13 cellular contexts compared by ENCODE assay signal in the genomic region with DNA sequence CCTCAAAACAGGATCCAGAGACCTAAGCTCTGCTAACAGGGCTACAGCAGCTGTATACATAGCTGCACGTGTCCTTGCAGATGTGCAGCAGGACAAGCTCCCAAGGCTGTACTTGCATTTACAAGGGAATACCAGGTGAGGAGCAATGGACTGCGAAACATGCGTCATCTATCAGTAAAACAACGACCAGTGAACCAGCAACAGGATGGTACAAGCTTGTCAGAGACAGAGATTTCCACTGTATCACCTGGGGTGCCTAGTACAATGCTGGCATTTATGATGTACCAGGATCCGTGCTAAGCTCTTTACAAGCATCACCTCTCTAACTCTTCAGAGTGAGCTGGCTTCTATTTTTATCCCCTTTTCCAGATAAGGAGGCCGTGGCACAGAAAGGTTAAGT.
DNase-seq lines count a peak whose midpoint lies in the region; ATAC-seq lines count a peak whose summit lies in the region.
"Had no signal": no experiment of that assay in that cellular context is flagged by ENCODE, and none has a peak within 500 bp of the region (broad histone marks: within the 10 kb centered on the region; RNA-seq: fewer than 3 reads in every experiment).

No MANE protein-coding gene starts in this region.

- H3K4me1 ChIP-seq in CD4-positive, CD25-positive, alpha-beta regulatory T cell (ENCODE audit: control insufficient read depth, insufficient read depth, low read length, poor library complexity, severe bottlenecking) = peaks cover 59% of the 10 kb centered on the region

- H3K27me3 ChIP-seq in CD4-positive, CD25-positive, alpha-beta regulatory T cell (ENCODE audit: control insufficient read depth, insufficient read depth, low read length) = no peaks in the 10 kb centered on the region
- H3K27me3 ChIP-seq: stomach had no signal

- peak overlapping the region; percentile 56 for H3K27ac ChIP-seq in CD4-positive, CD25-positive, alpha-beta regulatory T cell (ENCODE audit: insufficient read depth, low read length, poor library complexity, severe bottlenecking)
- H3K27ac ChIP-seq: stomach had no signal

- ATAC-seq in activated CD4-positive, alpha-beta T cell treated with anti-CD3 and anti-CD28 coated beads for 36 hours = no peak
- ATAC-seq in CD4-positive, CD25-positive, alpha-beta regulatory T cell (ENCODE audit: low read depth in 2 of 2) = peak; percentile 18 to 22
- ATAC-seq in T-cell (replicated peaks in 1 of 4) = peak in 1 of 4 experiments; percentile 29
- ATAC-seq in GM18520 (IDR thresholded peaks at IDR 0.05; ENCODE audit: unreplicated experiment) = no peak
- no peak for ATAC-seq in HG02588 (IDR thresholded peaks at IDR 0.05; ENCODE audit: unreplicated experiment)
- ATAC-seq: WTC11 had no signal

- H3K36me3 ChIP-seq in CD4-positive, CD25-positive, alpha-beta regulatory T cell (ENCODE audit: control insufficient read depth, insufficient read depth, low read length) = peaks cover 4% of the 10 kb centered on the region

- no peak for DNase-seq in activated CD4-positive, alpha-beta T cell treated with anti-CD3 and anti-CD28 coated beads for 36 hours
- no peak for DNase-seq in activated CD4-positive, alpha-beta T cell treated with anti-CD3 and anti-CD28 coated beads, Interleukin-2, amount 50 U/mL, for 1 hour
- DNase-seq in CD4-positive, CD25-positive, alpha-beta regulatory T cell = peak in 1 of 3 donors; percentile 31
- DNase-seq in T-cell (no peak), kidney tubule cell (ENCODE audit: low spot score) (peak; percentile 80), NCI-H187 treated with DMSO at 0.1 percent for 48 hours (lab: John Stamatoyannopoulos, UW) (no peak)
- DNase-seq: CD8-positive, alpha-beta memory T cell; NCI-H1694; SIG-M5; stomach had no signal

- no peaks in the 10 kb centered on the region for H3K27me3 Mint-ChIP-seq in activated CD4-positive, alpha-beta T cell treated with anti-CD3 and anti-CD28 coated beads for 36 hours
- no peaks in the 10 kb centered on the region for H3K27me3 Mint-ChIP-seq in CD4-positive, CD25-positive, alpha-beta regulatory T cell
- no peaks in the 10 kb centered on the region for H3K27me3 Mint-ChIP-seq in T-cell
- H3K27me3 Mint-ChIP-seq: CD8-positive, alpha-beta memory T cell had no signal

- H3K9me3 Mint-ChIP-seq in activated CD4-positive, alpha-beta T cell treated with anti-CD3 and anti-CD28 coated beads for 36 hours (ENCODE audit: low read depth) = no peaks in the 10 kb centered on the region
- peaks cover 0 to 1% (median 0%) of the 10 kb centered on the region in 7 donors for H3K9me3 Mint-ChIP-seq in CD4-positive, CD25-positive, alpha-beta regulatory T cell
- H3K9me3 Mint-ChIP-seq in T-cell = no peaks in the 10 kb centered on the region
- H3K9me3 Mint-ChIP-seq: CD8-positive, alpha-beta memory T cell; WTC11 had no signal

- H3K4me3 ChIP-seq in CD4-positive, CD25-positive, alpha-beta regulatory T cell (ENCODE audit: low read depth, low read length) = peak overlapping the region; percentile 14
- H3K4me3 ChIP-seq: stomach had no signal

- H3K9me3 ChIP-seq in CD4-positive, CD25-positive, alpha-beta regulatory T cell (ENCODE audit: control insufficient read depth in 2 of 2, low read length in 2 of 2) = no peaks in the 10 kb centered on the region
- H3K9me3 ChIP-seq: stomach had no signal

- peak overlapping the region; percentile 24 for H3K27ac Mint-ChIP-seq in activated CD4-positive, alpha-beta T cell treated with anti-CD3 and anti-CD28 coated beads for 36 hours
- peak overlapping the region; percentile 86 to 94 (median 93) for H3K27ac Mint-ChIP-seq in CD4-positive, CD25-positive, alpha-beta regulatory T cell
- H3K27ac Mint-ChIP-seq in T-cell = peak overlapping the region; percentile 64 to 77

- H3K4me3 Mint-ChIP-seq in activated CD4-positive, alpha-beta T cell treated with anti-CD3 and anti-CD28 coated beads for 36 hours = no peak overlapping the region
- H3K4me3 Mint-ChIP-seq in CD4-positive, CD25-positive, alpha-beta regulatory T cell = peak overlapping the region; percentile 59 to 82 (median 71)
- no peak overlapping the region for H3K4me3 Mint-ChIP-seq in T-cell
- H3K4me3 Mint-ChIP-seq: WTC11 had no signal

- CTCF ChIA-PET in activated CD4-positive, alpha-beta T cell treated with anti-CD3 and anti-CD28 coated beads for 36 hours (lab: Charles Lee) = interaction anchor here (0.8 to 1.2 kb wide), 4 partner anchors 52 to 166 kb away, joined by 3 read pairs; no protein-coding TSS in a partner anchor
- CTCF ChIA-PET in T-cell (lab: Charles Lee) = interaction anchor here (0.6 to 0.7 kb wide), 2 partner anchors 21 to 100 kb away, joined by 3 to 6 read pairs; no protein-coding TSS in a partner anchor

- H3K36me3 Mint-ChIP-seq in activated CD4-positive, alpha-beta T cell treated with anti-CD3 and anti-CD28 coated beads for 36 hours (ENCODE audit: low read depth) = peaks cover 19% of the 10 kb centered on the region
- peaks cover 45% of the 10 kb centered on the region for H3K36me3 Mint-ChIP-seq in CD4-positive, CD25-positive, alpha-beta regulatory T cell
- H3K36me3 Mint-ChIP-seq in T-cell = peaks cover 41% of the 10 kb centered on the region
- H3K36me3 Mint-ChIP-seq: WTC11 had no signal

- intact Hi-C loops in activated CD4-positive, alpha-beta T cell treated with anti-CD3 and anti-CD28 coated beads for 36 hours (cut with DNase I, micrococcal nuclease) = no loop called here

- POLR2A ChIA-PET in activated CD4-positive, alpha-beta T cell treated with anti-CD3 and anti-CD28 coated beads for 36 hours (lab: Charles Lee) = interaction anchor here (0.6 to 0.7 kb wide), 3 partner anchors 28 to 590 kb away, joined by 3 read pairs; no protein-coding TSS in a partner anchor
- POLR2A ChIA-PET in T-cell (lab: Charles Lee) = interaction anchor here in 1 of 2 donors (0.5 kb wide), 1 partner anchor 1685 kb away, joined by 4 read pairs; no protein-coding TSS in a partner anchor

- H3K4me1 Mint-ChIP-seq in activated CD4-positive, alpha-beta T cell treated with anti-CD3 and anti-CD28 coated beads for 36 hours = peaks cover 72% of the 10 kb centered on the region
- peaks cover 47 to 90% (median 71%) of the 10 kb centered on the region in 4 donors for H3K4me1 Mint-ChIP-seq in CD4-positive, CD25-positive, alpha-beta regulatory T cell
- peaks cover 78 to 83% (median 79%) of the 10 kb centered on the region in 3 donors for H3K4me1 Mint-ChIP-seq in T-cell
- H3K4me1 Mint-ChIP-seq: WTC11 had no signal

Comparison
In these comparisons a context has a peak if more than half of its experiments do, and no peak if none do; other contexts are left out.
1. ATAC-seq: peak in CD4-positive, CD25-positive, alpha-beta regulatory T cell (2 of 2); none in activated CD4-positive, alpha-beta T cell treated with anti-CD3 and anti-CD28 coated beads for 36 hours (single experiment), GM18520 (single experiment) and HG02588 (single experiment).
2. H3K27ac Mint-ChIP-seq: peak in every context shown above with its lines; median percentile 93 in CD4-positive, CD25-positive, alpha-beta regulatory T cell; 70 in T-cell; 24 in activated CD4-positive, alpha-beta T cell treated with anti-CD3 and anti-CD28 coated beads for 36 hours.
3. H3K4me3 Mint-ChIP-seq: peak in CD4-positive, CD25-positive, alpha-beta regulatory T cell (4 of 4); none in activated CD4-positive, alpha-beta T cell treated with anti-CD3 and anti-CD28 coated beads for 36 hours (single experiment) and T-cell (0 of 3).